Comparison of ENCODE assay signal across 15 cellular contexts in the genomic region with DNA sequence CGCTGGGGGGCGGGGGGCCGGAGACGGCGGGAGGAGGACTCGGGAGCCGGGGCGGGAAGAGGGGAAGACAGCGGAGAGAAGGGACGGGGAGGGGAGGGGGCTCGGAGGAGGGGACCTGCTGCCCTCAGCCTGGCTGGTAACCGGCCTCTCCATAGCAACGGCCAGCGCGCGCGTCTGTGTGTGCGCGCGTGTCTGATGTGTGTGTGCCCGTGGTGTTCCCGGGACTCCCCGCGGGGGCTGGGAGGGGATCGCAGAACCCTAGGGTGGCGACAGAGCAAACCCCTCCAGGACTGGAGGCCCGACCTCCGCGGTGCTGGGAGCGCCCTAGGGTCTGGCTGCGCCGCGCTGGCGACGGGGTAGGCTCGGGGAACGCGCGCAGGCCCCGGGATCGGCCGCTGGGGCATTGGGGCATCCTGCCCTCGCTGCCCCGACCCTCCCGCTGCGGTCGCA.
DNase-seq lines count a peak whose midpoint lies in the region; ATAC-seq and TF ChIP-seq lines count a peak whose summit lies in the region.
"Had no signal": no experiment of that assay in that cellular context is flagged by ENCODE, and none has a peak within 500 bp of the region (broad histone marks: within the 10 kb centered on the region; RNA-seq: fewer than 3 reads in every experiment).

No MANE protein-coding gene starts in this region.

- H3K27me3 Mint-ChIP-seq in stimulated activated naive CD8-positive, alpha-beta T cell treated with anti-CD3 and anti-CD28 coated beads, Interleukin-15, amount 100 ng/mL, for 72 hours = peaks cover 53% of the 10 kb centered on the region
- H3K27me3 Mint-ChIP-seq in WTC11 (ENCODE audit: low read depth) = peaks cover 66% of the 10 kb centered on the region
- H3K27me3 Mint-ChIP-seq in naive thymus-derived CD8-positive, alpha-beta T cell = peaks cover 17 to 39% (median 24%) of the 10 kb centered on the region in 5 donors

- no peak for TF ChIP-seq CTCF in WTC11 (IDR thresholded peaks at IDR 0.05)

- intact Hi-C loops in aorta (cut with DNase I) = no loop called here

- CTCF ChIA-PET in WTC11 (lab: Charles Lee) = interaction anchor here (1.2 kb wide), 2 partner anchors 16 to 218 kb away, joined by 3 to 4 read pairs; no protein-coding TSS in a partner anchor

- WGBS in aorta, 2 donors = 0 to 2% methylated on average over 21 to 47 of the region's 47 CpGs

- no peak overlapping the region for H3K27ac ChIP-seq in aorta (ENCODE audit: low read depth in 1 of 2, low read length in 2 of 2)
- H3K27ac ChIP-seq: transverse colon had no signal

- no peaks in the 10 kb centered on the region for H3K9me3 ChIP-seq in aorta (ENCODE audit: control insufficient read depth, low read length)
- H3K9me3 ChIP-seq: BE2C, transverse colon had no signal

- no peak for DNase-seq in stimulated activated naive CD8-positive, alpha-beta T cell treated with anti-CD3 and anti-CD28 coated beads, Interleukin-15, amount 100 ng/mL, for 72 hours
- DNase-seq in stimulated activated naive CD8-positive, alpha-beta T cell treated with anti-CD3 and anti-CD28 coated beads, Interleukin-15, Interleukin-2, amounts not matched to agents 100 U/mL and 50 U/mL, for 24 hours = no peak
- DNase-seq in WTC11 (ENCODE audit: low spot score) = peak; percentile 34
- no peak for DNase-seq in naive thymus-derived CD8-positive, alpha-beta T cell
- DNase-seq in aorta = peak in 1 of 2 donors; percentile 74
- no peak for DNase-seq in NOMO-1 treated with dmso at 0.1 percent for 144 hours (lab: John Stamatoyannopoulos, UW; ENCODE audit: unreplicated experiment)
- no peak for DNase-seq in NCI-H1694 treated with DMSO at 0.1 percent for 48 hours (lab: John Stamatoyannopoulos, UW)
- DNase-seq: activated CD4-positive, alpha-beta T cell treated with anti-CD3 and anti-CD28 coated beads, Interleukin-2, amount 50 U/mL, for 48 hours; BE2C; Kasumi-1; NCI-H2081; NCI-H82; T-helper 9 cell; transverse colon had no signal

- 0 out of 2 replicates have a peak, but pooled peaks cover 2% of the 10 kb centered on the region for H3K36me3 Mint-ChIP-seq in WTC11
- H3K36me3 Mint-ChIP-seq in naive thymus-derived CD8-positive, alpha-beta T cell = peaks cover 0 to 4% (median 0%) of the 10 kb centered on the region in 3 donors

- H3K4me3 ChIP-seq in aorta (ENCODE audit: low read length in 2 of 2) = no peak overlapping the region
- H3K4me3 ChIP-seq: transverse colon had no signal

- no peaks in the 10 kb centered on the region for H3K27me3 ChIP-seq in aorta (ENCODE audit: control insufficient read depth in 1 of 2, insufficient read depth in 2 of 2, low read length in 1 of 2)

- no peaks in the 10 kb centered on the region for H3K4me1 ChIP-seq in aorta (ENCODE audit: control insufficient read depth in 1 of 2, insufficient read depth in 2 of 2, low read length in 2 of 2)
- H3K4me1 ChIP-seq: BE2C had no signal

- POLR2A ChIA-PET in WTC11 (lab: Charles Lee) = no interaction called here
- POLR2A ChIA-PET in naive thymus-derived CD8-positive, alpha-beta T cell (lab: Charles Lee) = no interaction called here

- no peaks in the 10 kb centered on the region for H3K9me3 Mint-ChIP-seq in stimulated activated naive CD8-positive, alpha-beta T cell treated with anti-CD3 and anti-CD28 coated beads, Interleukin-15, amount 100 ng/mL, for 72 hours
- 0 out of 2 replicates have a peak, but pooled peaks cover 3% of the 10 kb centered on the region for H3K9me3 Mint-ChIP-seq in WTC11
- H3K9me3 Mint-ChIP-seq in naive thymus-derived CD8-positive, alpha-beta T cell = peaks cover 0 to 5% (median 3%) of the 10 kb centered on the region in 9 donors

- ATAC-seq in stimulated activated naive CD8-positive, alpha-beta T cell treated with anti-CD3 and anti-CD28 coated beads, Interleukin-15, amount 100 ng/mL, for 72 hours = peak; percentile 31
- ATAC-seq in stimulated activated naive CD8-positive, alpha-beta T cell treated with anti-CD3 and anti-CD28 coated beads, Interleukin-15, Interleukin-2, amounts not matched to agents 100 U/mL and 50 U/mL, for 24 hours = no peak
- ATAC-seq in WTC11 = peak; percentile 10
- peak; percentile 27 to 53 for ATAC-seq in naive thymus-derived CD8-positive, alpha-beta T cell
- ATAC-seq in aorta (ENCODE audit: low FRiP score) = peak; percentile 11
- no peak for ATAC-seq in HG03354 (IDR thresholded peaks at IDR 0.05; ENCODE audit: poor library complexity, severe bottlenecking, unreplicated experiment)

- H3K27ac Mint-ChIP-seq in stimulated activated naive CD8-positive, alpha-beta T cell treated with anti-CD3 and anti-CD28 coated beads, Interleukin-15, amount 100 ng/mL, for 72 hours = no peak overlapping the region
- H3K27ac Mint-ChIP-seq in WTC11 = no peak overlapping the region
- no peak overlapping the region for H3K27ac Mint-ChIP-seq in naive thymus-derived CD8-positive, alpha-beta T cell

- no peaks in the 10 kb centered on the region for H3K36me3 ChIP-seq in aorta (ENCODE audit: control insufficient read depth in 1 of 2, insufficient read depth in 2 of 2, low read length in 1 of 2)
- H3K36me3 ChIP-seq: BE2C, transverse colon had no signal

- peaks cover 17% of the 10 kb centered on the region for H3K4me1 Mint-ChIP-seq in stimulated activated naive CD8-positive, alpha-beta T cell treated with anti-CD3 and anti-CD28 coated beads, Interleukin-15, amount 100 ng/mL, for 72 hours
- peaks cover 4% of the 10 kb centered on the region for H3K4me1 Mint-ChIP-seq in WTC11
- peaks cover 7 to 26% (median 20%) of the 10 kb centered on the region in 4 donors for H3K4me1 Mint-ChIP-seq in naive thymus-derived CD8-positive, alpha-beta T cell

- no peak overlapping the region for H3K4me3 Mint-ChIP-seq in stimulated activated naive CD8-positive, alpha-beta T cell treated with anti-CD3 and anti-CD28 coated beads, Interleukin-15, amount 100 ng/mL, for 72 hours
- peak overlapping the region; percentile 18; the same call in 1 of the 2 replicates for H3K4me3 Mint-ChIP-seq in WTC11
- H3K4me3 Mint-ChIP-seq in naive thymus-derived CD8-positive, alpha-beta T cell = peak overlapping the region in 1 of 10 donors; percentile 52

TF ChIP-seq in WTC11, 78 proteins besides CTCF, POLR2A, EP300 and RAD21 (continues in another document):
- TF ChIP-seq, protein P1, sequence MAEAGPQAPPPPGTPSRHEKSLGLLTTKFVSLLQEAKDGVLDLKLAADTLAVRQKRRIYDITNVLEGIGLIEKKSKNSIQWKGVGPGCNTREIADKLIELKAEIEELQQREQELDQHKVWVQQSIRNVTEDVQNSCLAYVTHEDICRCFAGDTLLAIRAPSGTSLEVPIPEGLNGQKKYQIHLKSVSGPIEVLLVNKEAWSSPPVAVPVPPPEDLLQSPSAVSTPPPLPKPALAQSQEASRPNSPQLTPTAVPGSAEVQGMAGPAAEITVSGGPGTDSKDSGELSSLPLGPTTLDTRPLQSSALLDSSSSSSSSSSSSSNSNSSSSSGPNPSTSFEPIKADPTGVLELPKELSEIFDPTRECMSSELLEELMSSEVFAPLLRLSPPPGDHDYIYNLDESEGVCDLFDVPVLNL (CRISPR knock-in tag; IDR thresholded peaks at IDR 0.05; ENCODE audit: borderline replicate concordance, low read depth) = no peak
- TF ChIP-seq EMX1 (CRISPR knock-in tag; IDR thresholded peaks at IDR 0.05) (no peak), GABPB1 (CRISPR knock-in tag; IDR thresholded peaks at IDR 0.05) (no peak), TP53 (CRISPR knock-in tag; IDR thresholded peaks at IDR 0.05) (no peak), NFE2L1 (CRISPR knock-in tag; IDR thresholded peaks at IDR 0.05) (no peak), MXD4 (CRISPR knock-in tag; IDR thresholded peaks at IDR 0.05; ENCODE audit: borderline replicate concordance) (no peak), HMGA2 (CRISPR knock-in tag; IDR thresholded peaks at IDR 0.05) (no peak)
- TF ChIP-seq, protein P2, sequence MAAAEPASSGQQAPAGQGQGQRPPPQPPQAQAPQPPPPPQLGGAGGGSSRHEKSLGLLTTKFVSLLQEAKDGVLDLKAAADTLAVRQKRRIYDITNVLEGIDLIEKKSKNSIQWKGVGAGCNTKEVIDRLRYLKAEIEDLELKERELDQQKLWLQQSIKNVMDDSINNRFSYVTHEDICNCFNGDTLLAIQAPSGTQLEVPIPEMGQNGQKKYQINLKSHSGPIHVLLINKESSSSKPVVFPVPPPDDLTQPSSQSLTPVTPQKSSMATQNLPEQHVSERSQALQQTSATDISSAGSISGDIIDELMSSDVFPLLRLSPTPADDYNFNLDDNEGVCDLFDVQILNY (CRISPR knock-in tag; IDR thresholded peaks at IDR 0.05) = no peak
- TF ChIP-seq, protein P3, sequence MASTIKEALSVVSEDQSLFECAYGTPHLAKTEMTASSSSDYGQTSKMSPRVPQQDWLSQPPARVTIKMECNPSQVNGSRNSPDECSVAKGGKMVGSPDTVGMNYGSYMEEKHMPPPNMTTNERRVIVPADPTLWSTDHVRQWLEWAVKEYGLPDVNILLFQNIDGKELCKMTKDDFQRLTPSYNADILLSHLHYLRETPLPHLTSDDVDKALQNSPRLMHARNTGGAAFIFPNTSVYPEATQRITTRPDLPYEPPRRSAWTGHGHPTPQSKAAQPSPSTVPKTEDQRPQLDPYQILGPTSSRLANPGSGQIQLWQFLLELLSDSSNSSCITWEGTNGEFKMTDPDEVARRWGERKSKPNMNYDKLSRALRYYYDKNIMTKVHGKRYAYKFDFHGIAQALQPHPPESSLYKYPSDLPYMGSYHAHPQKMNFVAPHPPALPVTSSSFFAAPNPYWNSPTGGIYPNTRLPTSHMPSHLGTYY (CRISPR knock-in tag; IDR thresholded peaks at IDR 0.05) = no peak
- TF ChIP-seq, protein P4, sequence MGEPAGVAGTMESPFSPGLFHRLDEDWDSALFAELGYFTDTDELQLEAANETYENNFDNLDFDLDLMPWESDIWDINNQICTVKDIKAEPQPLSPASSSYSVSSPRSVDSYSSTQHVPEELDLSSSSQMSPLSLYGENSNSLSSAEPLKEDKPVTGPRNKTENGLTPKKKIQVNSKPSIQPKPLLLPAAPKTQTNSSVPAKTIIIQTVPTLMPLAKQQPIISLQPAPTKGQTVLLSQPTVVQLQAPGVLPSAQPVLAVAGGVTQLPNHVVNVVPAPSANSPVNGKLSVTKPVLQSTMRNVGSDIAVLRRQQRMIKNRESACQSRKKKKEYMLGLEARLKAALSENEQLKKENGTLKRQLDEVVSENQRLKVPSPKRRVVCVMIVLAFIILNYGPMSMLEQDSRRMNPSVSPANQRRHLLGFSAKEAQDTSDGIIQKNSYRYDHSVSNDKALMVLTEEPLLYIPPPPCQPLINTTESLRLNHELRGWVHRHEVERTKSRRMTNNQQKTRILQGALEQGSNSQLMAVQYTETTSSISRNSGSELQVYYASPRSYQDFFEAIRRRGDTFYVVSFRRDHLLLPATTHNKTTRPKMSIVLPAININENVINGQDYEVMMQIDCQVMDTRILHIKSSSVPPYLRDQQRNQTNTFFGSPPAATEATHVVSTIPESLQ (CRISPR knock-in tag; IDR thresholded peaks at IDR 0.05) = no peak

Comparison
In these comparisons a context has a peak if more than half of its experiments do, and no peak if none do; other contexts are left out.
1. ATAC-seq: peak in stimulated activated naive CD8-positive, alpha-beta T cell treated with anti-CD3 and anti-CD28 coated beads, Interleukin-15, amount 100 ng/mL, for 72 hours (single experiment), WTC11 (single experiment), naive thymus-derived CD8-positive, alpha-beta T cell (2 of 2) and aorta (single experiment); none in stimulated activated naive CD8-positive, alpha-beta T cell treated with anti-CD3 and anti-CD28 coated beads, Interleukin-15, Interleukin-2, amounts not matched to agents 100 U/mL and 50 U/mL, for 24 hours (single experiment) and HG03354 (single experiment).